In genomic region chr12:46674126-46674525, GRCh38 we compare ENCODE assay signal across 25 cellular contexts.
DNase-seq lines count a peak whose midpoint lies in the region; ATAC-seq and TF ChIP-seq lines count a peak whose summit lies in the region.
"Had no signal": no experiment of that assay in that cellular context is flagged by ENCODE, and none has a peak within 500 bp of the region (broad histone marks: within the 10 kb centered on the region; RNA-seq: fewer than 3 reads in every experiment).

No MANE protein-coding gene starts in this region.

- peaks cover 42 to 44% of the 10 kb centered on the region in 2 experiments for H3K4me1 ChIP-seq in HCT116 (ENCODE audit: control insufficient read depth in 1 of 2, insufficient read depth in 2 of 2, low read length in 2 of 2)
- H3K4me1 ChIP-seq in Panc1 (ENCODE audit: control insufficient read depth, insufficient read depth, low read length), result peaks cover 9% of the 10 kb centered on the region
- H3K4me1 ChIP-seq in trophoblast cell (ENCODE audit: control insufficient read depth in 1 of 2, insufficient read depth in 2 of 2, low read length in 2 of 2), result peaks cover 0 to 3% of the 10 kb centered on the region in 2 experiments
- H3K4me1 ChIP-seq: Peyer's patch had no signal

- H3K36me3 ChIP-seq in HCT116 (ENCODE audit: control insufficient read depth in 1 of 2, insufficient read depth in 2 of 2, low read length in 2 of 2) (no peaks in the 10 kb centered on the region), Panc1 (ENCODE audit: control insufficient read depth, insufficient read depth, low read length) (no peaks in the 10 kb centered on the region), trophoblast cell (ENCODE audit: control insufficient read depth in 1 of 2, insufficient read depth in 2 of 2, low read length in 2 of 2) (no peaks in the 10 kb centered on the region)
- H3K36me3 ChIP-seq: Peyer's patch had no signal

- no peaks in the 10 kb centered on the region for H3K9me2 ChIP-seq in HCT116 (ENCODE audit: insufficient read depth)

- H2AK5ac ChIP-seq in trophoblast cell (ENCODE audit: low read length), result no peak overlapping the region

- no peaks in the 10 kb centered on the region for H3K27me3 ChIP-seq in HCT116 (ENCODE audit: insufficient read depth, low read length)
- no peaks in the 10 kb centered on the region for H3K27me3 ChIP-seq in Panc1 (ENCODE audit: control insufficient read depth, insufficient read depth, low read length)
- H3K27me3 ChIP-seq in trophoblast cell (ENCODE audit: insufficient read depth, low read length), result no peaks in the 10 kb centered on the region
- H3K27me3 ChIP-seq: Peyer's patch had no signal

- H3K9ac ChIP-seq in HCT116 (ENCODE audit: low read length) (no peak overlapping the region), trophoblast cell (ENCODE audit: low read length) (no peak overlapping the region)

- no peak for TF ChIP-seq CTCF in HCT116 (IDR thresholded peaks at IDR 0.05 in 2 of 3, conservative IDR thresholded peaks at IDR 0.05 in 1 of 3; ENCODE audit: borderline replicate concordance in 1 of 3, insufficient read depth in 1 of 3, low read depth in 2 of 3, low read length in 2 of 3)
- no peak for TF ChIP-seq CTCF in Panc1 (IDR thresholded peaks at IDR 0.05)
- TF ChIP-seq CTCF in epithelial cell of esophagus (IDR thresholded peaks at IDR 0.05; ENCODE audit: insufficient read depth, low read depth, low read length, missing control alignments), result no peak

- no peak for TF ChIP-seq POLR2A in HCT116 (IDR thresholded peaks at IDR 0.05; ENCODE audit: borderline replicate concordance, extremely low read depth, insufficient read depth, insufficient read length)

- H2BK5ac ChIP-seq in trophoblast cell (ENCODE audit: low read depth, low read length, poor library complexity), result no peak overlapping the region

- intact Hi-C loops in HCT116 (cut with micrococcal nuclease), result loop anchor here (10.0 kb wide), 2 partner anchors 549 to 679 kb away; partner anchors contain the start of gene SCAF11
- intact Hi-C loops in Panc1 (cut with micrococcal nuclease; ENCODE audit: unreplicated experiment), result no loop called here

- no peak overlapping the region for H2BK12ac ChIP-seq in trophoblast cell (ENCODE audit: low read length)

- TF ChIP-seq RAD21 in HCT116 (IDR thresholded peaks at IDR 0.05; ENCODE audit: low read depth), result no peak

- no peak overlapping the region for H2AFZ ChIP-seq in HCT116 (ENCODE audit: low read depth, low read length, poor library complexity, severe bottlenecking)
- no peak overlapping the region for H2AFZ ChIP-seq in trophoblast cell (ENCODE audit: insufficient read depth, low read length, poor library complexity)

- no peak overlapping the region for H3K14ac ChIP-seq in trophoblast cell (ENCODE audit: low read length)

- no peak overlapping the region for H3K18ac ChIP-seq in trophoblast cell (ENCODE audit: low read length)

- POLR2A ChIA-PET in HCT116 (lab: Charles Lee) (interaction anchor here (0.7 to 1.3 kb wide), 5 partner anchors 8 to 318 kb away, joined by 3 to 6 read pairs (median 4); no protein-coding TSS in a partner anchor), Panc1 (lab: Charles Lee) (no interaction called here)

- no peak for DNase-seq in HCT116 (ENCODE audit: low read depth, low spot score)
- no peak for DNase-seq in Panc1 (ENCODE audit: low read depth, low spot score)
- DNase-seq in epithelial cell of esophagus (ENCODE audit: low read depth), result peak; percentile 70
- DNase-seq in trophoblast cell, result no peak
- no peak for DNase-seq in COR-L47 (lab: John Stamatoyannopoulos, UW)
- no peak for DNase-seq in DMS53 (lab: John Stamatoyannopoulos, UW)
- DNase-seq in NCI-H1436 treated with DMSO at 0.1 percent for 48 hours (lab: John Stamatoyannopoulos, UW), result no peak
- DNase-seq: CD8-positive, alpha-beta T cell; DMS 273 treated with DMSO at 0.1 percent for 48 hours; DMS79 treated with DMSO at 0.1 percent for 48 hours; GF-D8; H9; HFFc6; KG1; MM.1S; NCI-H1417; NCI-H1694 treated with DMSO at 0.1 percent for 48 hours; NCI-H2081; NCI-H2227 treated with DMSO at 0.1 percent for 48 hours; NCI-H526 treated with DMSO at 0.1 percent for 48 hours; Peyer's patch; SIG-M5 had no signal

- BruUV-seq in HCT116 (replicated peaks; lab: Mats Ljungman, UMichigan) (no TSS peak), Panc1 (replicated peaks; lab: Mats Ljungman, UMichigan) (no TSS peak)

- CTCF ChIA-PET in HCT116 (lab: Charles Lee) (interaction anchor here (1.1 to 2.7 kb wide), 6 partner anchors 10 to 549 kb away, joined by 3 to 9 read pairs (median 4); no protein-coding TSS in a partner anchor), Panc1 (lab: Charles Lee) (interaction anchor here (0.6 kb wide), 1 partner anchor 1849 kb away, joined by 3 read pairs; no protein-coding TSS in a partner anchor)

- peaks cover 8% of the 10 kb centered on the region for H3K79me1 ChIP-seq in trophoblast cell (ENCODE audit: low read length)

- in situ Hi-C loops in Panc1 (cut with HindIII; ENCODE audit: low pct_unique_long_range_greater_than_20kb, low sequenced_read_pairs), result no loop called here

- no CpG with 5 or more reads among the region's 1 CpG for WGBS in trophoblast cell (ENCODE audit: extremely low coverage, insufficient coverage, insufficient read length)

- no peak for ATAC-seq in HCT116
- ATAC-seq in Panc1, result no peak
- no peak for ATAC-seq in GM21737 (IDR thresholded peaks at IDR 0.05; ENCODE audit: unreplicated experiment)
- ATAC-seq: CD8-positive, alpha-beta T cell had no signal

- RAD21 ChIA-PET in HCT116 (lab: Charles Lee; ENCODE audit: low non-redundant PET in 1 of 2, low total read pairs in 2 of 2, uncharacterized antibody in 2 of 2, unreplicated experiment in 2 of 2), result no interaction called here

- H3K4me3 ChIP-seq in HCT116 (replicated peaks in 1 of 2; ENCODE audit: low read depth in 1 of 2, low read length in 2 of 2) (no peak overlapping the region), Panc1 (ENCODE audit: low read depth in 2 of 2, low read length in 2 of 2) (no peak overlapping the region), epithelial cell of esophagus (ENCODE audit: low read length) (no peak overlapping the region), trophoblast cell (ENCODE audit: low read depth, low read length) (no peak overlapping the region)
- H3K4me3 ChIP-seq: Peyer's patch, SK-N-MC had no signal

- no peak overlapping the region for H4K12ac ChIP-seq in trophoblast cell (ENCODE audit: low read depth, low read length)

- H3K4me2 ChIP-seq in HCT116 (ENCODE audit: low read length) (no peak overlapping the region), trophoblast cell (ENCODE audit: low read length) (no peak overlapping the region)

- H3K27ac ChIP-seq in HCT116 (ENCODE audit: low read depth, low read length), result peak overlapping the region; percentile 50; the same call in 1 of the 2 replicates
- peak overlapping the region; percentile 57; the same call in 1 of the 2 replicates for H3K27ac ChIP-seq in Panc1 (ENCODE audit: low read length)
- no peak overlapping the region for H3K27ac ChIP-seq in trophoblast cell (ENCODE audit: low read depth, low read length)
- H3K27ac ChIP-seq: C4-2B, Peyer's patch, SK-N-MC had no signal

- no peak overlapping the region for H3K23ac ChIP-seq in trophoblast cell (ENCODE audit: low read length)

- H3K4ac ChIP-seq in trophoblast cell (ENCODE audit: low read depth, low read length), result no peak overlapping the region

- H3K79me2 ChIP-seq in HCT116 (ENCODE audit: insufficient read depth, low read length) (no peaks in the 10 kb centered on the region), trophoblast cell (ENCODE audit: control insufficient read depth, insufficient read depth, low read length, poor library complexity) (no peaks in the 10 kb centered on the region)

- peak overlapping the region; percentile 6 for H4K91ac ChIP-seq in trophoblast cell (ENCODE audit: low read depth, low read length)

- H2BK120ac ChIP-seq in trophoblast cell (ENCODE audit: insufficient read depth, low read length, poor library complexity), result no peak overlapping the region

- H3K9me3 ChIP-seq in HCT116 (ENCODE audit: control insufficient read depth in 1 of 2, insufficient read depth in 1 of 2, low read depth in 1 of 2, low read length in 2 of 2), result no peaks in the 10 kb centered on the region
- peaks cover 19% of the 10 kb centered on the region; the same call in 1 of the 2 replicates for H3K9me3 ChIP-seq in Panc1 (ENCODE audit: control insufficient read depth, insufficient read depth, low read depth, low read length)
- H3K9me3 ChIP-seq in trophoblast cell (ENCODE audit: insufficient read depth, low read depth, low read length), result no peaks in the 10 kb centered on the region
- H3K9me3 ChIP-seq: Peyer's patch had no signal

- H4K8ac ChIP-seq in trophoblast cell (ENCODE audit: low read depth, low read length), result no peak overlapping the region

- no peaks in the 10 kb centered on the region for H4K20me1 ChIP-seq in HCT116 (ENCODE audit: insufficient read depth)

TF ChIP-seq in HCT116, 20 proteins besides CTCF, POLR2A, EP300 and RAD21 (continues in another document):
- TF ChIP-seq POLR2AphosphoS5 (IDR thresholded peaks at IDR 0.05; ENCODE audit: low read depth, low read length) (no peak), YY1 (IDR thresholded peaks at IDR 0.05; ENCODE audit: extremely low read depth, insufficient replicate concordance, low read depth, low read length) (no peak)
- TF ChIP-seq, protein P1, sequence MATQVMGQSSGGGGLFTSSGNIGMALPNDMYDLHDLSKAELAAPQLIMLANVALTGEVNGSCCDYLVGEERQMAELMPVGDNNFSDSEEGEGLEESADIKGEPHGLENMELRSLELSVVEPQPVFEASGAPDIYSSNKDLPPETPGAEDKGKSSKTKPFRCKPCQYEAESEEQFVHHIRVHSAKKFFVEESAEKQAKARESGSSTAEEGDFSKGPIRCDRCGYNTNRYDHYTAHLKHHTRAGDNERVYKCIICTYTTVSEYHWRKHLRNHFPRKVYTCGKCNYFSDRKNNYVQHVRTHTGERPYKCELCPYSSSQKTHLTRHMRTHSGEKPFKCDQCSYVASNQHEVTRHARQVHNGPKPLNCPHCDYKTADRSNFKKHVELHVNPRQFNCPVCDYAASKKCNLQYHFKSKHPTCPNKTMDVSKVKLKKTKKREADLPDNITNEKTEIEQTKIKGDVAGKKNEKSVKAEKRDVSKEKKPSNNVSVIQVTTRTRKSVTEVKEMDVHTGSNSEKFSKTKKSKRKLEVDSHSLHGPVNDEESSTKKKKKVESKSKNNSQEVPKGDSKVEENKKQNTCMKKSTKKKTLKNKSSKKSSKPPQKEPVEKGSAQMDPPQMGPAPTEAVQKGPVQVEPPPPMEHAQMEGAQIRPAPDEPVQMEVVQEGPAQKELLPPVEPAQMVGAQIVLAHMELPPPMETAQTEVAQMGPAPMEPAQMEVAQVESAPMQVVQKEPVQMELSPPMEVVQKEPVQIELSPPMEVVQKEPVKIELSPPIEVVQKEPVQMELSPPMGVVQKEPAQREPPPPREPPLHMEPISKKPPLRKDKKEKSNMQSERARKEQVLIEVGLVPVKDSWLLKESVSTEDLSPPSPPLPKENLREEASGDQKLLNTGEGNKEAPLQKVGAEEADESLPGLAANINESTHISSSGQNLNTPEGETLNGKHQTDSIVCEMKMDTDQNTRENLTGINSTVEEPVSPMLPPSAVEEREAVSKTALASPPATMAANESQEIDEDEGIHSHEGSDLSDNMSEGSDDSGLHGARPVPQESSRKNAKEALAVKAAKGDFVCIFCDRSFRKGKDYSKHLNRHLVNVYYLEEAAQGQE (IDR thresholded peaks at IDR 0.05; ENCODE audit: low read depth), result no peak
